1 cellular context compared by ENCODE assay signal in the genomic region with DNA sequence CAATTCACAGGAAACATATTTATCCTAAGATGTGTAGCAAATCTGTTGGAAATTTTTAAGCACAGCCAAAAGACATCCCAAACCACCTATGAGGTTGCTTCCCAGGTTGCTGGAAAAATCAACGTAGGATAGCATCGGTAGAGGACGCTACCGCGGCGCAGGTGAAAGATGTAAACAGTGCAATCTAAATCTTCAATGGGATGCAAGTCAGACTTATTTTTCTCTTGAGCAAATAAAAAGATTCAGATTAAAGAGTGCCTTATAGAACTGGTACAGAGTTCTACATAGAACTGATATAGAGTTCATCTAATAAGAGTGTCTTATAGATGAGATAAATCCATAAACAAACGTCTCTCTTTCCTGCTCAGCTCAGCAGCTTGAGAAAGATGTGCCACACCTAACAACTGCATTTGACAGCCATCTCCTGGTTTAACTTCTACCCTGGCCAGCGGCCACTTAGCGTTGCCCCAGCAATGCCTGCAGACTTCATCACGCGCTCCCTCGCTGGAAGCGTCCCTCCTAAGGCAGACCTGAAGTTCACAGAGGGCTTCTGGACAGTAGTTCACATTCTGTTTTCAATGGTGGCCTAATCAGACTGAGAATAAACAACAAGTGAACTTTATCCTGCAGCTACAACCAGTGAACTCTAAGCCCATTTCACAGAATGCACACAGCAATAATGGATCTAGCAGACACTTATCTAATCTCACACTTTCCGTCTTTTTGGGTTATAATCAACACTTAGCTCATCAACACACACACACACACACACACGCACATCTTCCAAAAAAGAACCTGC.
A peak's percentile ranks its signal among the peaks of the same experiment; 100 is the strongest.
TF ChIP-seq lines count a peak whose summit lies in the region.

No MANE protein-coding gene starts in this region.

TF ChIP-seq in HepG2, 621 proteins besides CTCF, POLR2A, EP300 and RAD21 (continued from another document and continues in another):
- TF ChIP-seq, protein P1, sequence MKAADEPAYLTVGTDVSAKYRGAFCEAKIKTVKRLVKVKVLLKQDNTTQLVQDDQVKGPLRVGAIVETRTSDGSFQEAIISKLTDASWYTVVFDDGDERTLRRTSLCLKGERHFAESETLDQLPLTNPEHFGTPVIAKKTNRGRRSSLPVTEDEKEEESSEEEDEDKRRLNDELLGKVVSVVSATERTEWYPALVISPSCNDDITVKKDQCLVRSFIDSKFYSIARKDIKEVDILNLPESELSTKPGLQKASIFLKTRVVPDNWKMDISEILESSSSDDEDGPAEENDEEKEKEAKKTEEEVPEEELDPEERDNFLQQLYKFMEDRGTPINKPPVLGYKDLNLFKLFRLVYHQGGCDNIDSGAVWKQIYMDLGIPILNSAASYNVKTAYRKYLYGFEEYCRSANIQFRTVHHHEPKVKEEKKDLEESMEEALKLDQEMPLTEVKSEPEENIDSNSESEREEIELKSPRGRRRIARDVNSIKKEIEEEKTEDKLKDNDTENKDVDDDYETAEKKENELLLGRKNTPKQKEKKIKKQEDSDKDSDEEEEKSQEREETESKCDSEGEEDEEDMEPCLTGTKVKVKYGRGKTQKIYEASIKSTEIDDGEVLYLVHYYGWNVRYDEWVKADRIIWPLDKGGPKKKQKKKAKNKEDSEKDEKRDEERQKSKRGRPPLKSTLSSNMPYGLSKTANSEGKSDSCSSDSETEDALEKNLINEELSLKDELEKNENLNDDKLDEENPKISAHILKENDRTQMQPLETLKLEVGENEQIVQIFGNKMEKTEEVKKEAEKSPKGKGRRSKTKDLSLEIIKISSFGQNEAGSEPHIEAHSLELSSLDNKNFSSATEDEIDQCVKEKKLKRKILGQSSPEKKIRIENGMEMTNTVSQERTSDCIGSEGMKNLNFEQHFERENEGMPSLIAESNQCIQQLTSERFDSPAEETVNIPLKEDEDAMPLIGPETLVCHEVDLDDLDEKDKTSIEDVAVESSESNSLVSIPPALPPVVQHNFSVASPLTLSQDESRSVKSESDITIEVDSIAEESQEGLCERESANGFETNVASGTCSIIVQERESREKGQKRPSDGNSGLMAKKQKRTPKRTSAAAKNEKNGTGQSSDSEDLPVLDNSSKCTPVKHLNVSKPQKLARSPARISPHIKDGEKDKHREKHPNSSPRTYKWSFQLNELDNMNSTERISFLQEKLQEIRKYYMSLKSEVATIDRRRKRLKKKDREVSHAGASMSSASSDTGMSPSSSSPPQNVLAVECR (CRISPR knock-in tag; IDR thresholded peaks at IDR 0.05; ENCODE audit: borderline replicate concordance) = no peak; the same call in 1 of the 2 replicates
- peak; percentile 13 for TF ChIP-seq TBL1XR1 (IDR thresholded peaks at IDR 0.05; ENCODE audit: borderline replicate concordance, low read length, partially characterized antibody)
- TF ChIP-seq DPF2 (CRISPR knock-in tag; IDR thresholded peaks at IDR 0.05; ENCODE audit: borderline replicate concordance, low read depth) = peak; percentile 69; the same call in 1 of the 2 replicates
- peak; percentile 58 for TF ChIP-seq IKZF4 (CRISPR knock-in tag; IDR thresholded peaks at IDR 0.05; ENCODE audit: borderline replicate concordance, low read depth, not compliant biosample characterization)
- TF ChIP-seq MEF2D (CRISPR knock-in tag; IDR thresholded peaks at IDR 0.05) = no peak
- TF ChIP-seq SSRP1 (CRISPR knock-in tag; IDR thresholded peaks at IDR 0.05) = peak; percentile 94
- TF ChIP-seq IKZF1 (IDR thresholded peaks at IDR 0.05) = no peak
- no peak for TF ChIP-seq ZSCAN20 (CRISPR knock-in tag; IDR thresholded peaks at IDR 0.05; ENCODE audit: borderline replicate concordance)
- no peak for TF ChIP-seq NR1H2 (CRISPR knock-in tag; IDR thresholded peaks at IDR 0.05; ENCODE audit: borderline replicate concordance, low read depth)
- TF ChIP-seq, protein P2, sequence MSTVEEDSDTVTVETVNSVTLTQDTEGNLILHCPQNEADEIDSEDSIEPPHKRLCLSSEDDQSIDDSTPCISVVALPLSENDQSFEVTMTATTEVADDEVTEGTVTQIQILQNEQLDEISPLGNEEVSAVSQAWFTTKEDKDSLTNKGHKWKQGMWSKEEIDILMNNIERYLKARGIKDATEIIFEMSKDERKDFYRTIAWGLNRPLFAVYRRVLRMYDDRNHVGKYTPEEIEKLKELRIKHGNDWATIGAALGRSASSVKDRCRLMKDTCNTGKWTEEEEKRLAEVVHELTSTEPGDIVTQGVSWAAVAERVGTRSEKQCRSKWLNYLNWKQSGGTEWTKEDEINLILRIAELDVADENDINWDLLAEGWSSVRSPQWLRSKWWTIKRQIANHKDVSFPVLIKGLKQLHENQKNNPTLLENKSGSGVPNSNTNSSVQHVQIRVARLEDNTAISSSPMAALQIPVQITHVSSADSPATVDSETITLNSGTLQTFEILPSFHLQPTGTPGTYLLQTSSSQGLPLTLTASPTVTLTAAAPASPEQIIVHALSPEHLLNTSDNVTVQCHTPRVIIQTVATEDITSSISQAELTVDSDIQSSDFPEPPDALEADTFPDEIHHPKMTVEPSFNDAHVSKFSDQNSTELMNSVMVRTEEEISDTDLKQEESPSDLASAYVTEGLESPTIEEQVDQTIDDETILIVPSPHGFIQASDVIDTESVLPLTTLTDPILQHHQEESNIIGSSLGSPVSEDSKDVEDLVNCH (CRISPR knock-in tag; IDR thresholded peaks at IDR 0.05) = no peak
- peak; percentile 26; the same call in 1 of the 2 replicates for TF ChIP-seq ZNF644 (CRISPR knock-in tag; IDR thresholded peaks at IDR 0.05; ENCODE audit: low read depth)
- TF ChIP-seq TFDP1 (CRISPR knock-in tag; IDR thresholded peaks at IDR 0.05; ENCODE audit: borderline replicate concordance) = no peak; the same call in 1 of the 2 replicates
- TF ChIP-seq, protein P3, sequence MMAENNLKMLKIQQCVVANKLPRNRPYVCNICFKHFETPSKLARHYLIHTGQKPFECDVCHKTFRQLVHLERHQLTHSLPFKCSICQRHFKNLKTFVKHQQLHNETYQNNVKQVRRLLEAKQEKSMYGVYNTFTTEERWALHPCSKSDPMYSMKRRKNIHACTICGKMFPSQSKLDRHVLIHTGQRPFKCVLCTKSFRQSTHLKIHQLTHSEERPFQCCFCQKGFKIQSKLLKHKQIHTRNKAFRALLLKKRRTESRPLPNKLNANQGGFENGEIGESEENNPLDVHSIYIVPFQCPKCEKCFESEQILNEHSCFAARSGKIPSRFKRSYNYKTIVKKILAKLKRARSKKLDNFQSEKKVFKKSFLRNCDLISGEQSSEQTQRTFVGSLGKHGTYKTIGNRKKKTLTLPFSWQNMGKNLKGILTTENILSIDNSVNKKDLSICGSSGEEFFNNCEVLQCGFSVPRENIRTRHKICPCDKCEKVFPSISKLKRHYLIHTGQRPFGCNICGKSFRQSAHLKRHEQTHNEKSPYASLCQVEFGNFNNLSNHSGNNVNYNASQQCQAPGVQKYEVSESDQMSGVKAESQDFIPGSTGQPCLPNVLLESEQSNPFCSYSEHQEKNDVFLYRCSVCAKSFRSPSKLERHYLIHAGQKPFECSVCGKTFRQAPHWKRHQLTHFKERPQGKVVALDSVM (CRISPR knock-in tag; IDR thresholded peaks at IDR 0.05) = no peak
- 0 out of 2 replicates have a peak, but pooled peaks have one; percentile 25 for TF ChIP-seq ZFX (CRISPR knock-in tag; IDR thresholded peaks at IDR 0.05; ENCODE audit: low read depth)
- TF ChIP-seq, protein P4, sequence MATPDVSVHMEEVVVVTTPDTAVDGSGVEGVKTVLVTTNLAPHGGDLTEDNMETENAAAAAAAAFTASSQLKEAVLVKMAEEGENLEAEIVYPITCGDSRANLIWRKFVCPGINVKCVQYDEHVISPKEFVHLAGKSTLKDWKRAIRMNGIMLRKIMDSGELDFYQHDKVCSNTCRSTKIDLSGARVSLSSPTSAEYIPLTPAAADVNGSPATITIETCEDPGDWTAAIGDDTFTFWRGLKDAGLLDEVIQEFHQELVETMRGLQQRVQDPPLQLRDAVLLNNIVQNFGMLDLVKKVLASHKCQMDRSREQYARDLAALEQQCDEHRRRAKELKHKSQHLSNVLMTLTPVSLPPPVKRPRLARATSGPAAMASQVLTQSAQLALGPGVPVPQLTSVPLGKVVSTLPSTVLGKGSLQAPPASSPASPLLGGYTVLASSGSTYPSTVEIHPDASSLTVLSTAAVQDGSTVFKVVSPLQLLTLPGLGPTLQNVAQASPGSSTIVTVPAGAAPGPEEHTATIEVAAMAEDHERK (CRISPR knock-in tag; IDR thresholded peaks at IDR 0.05; ENCODE audit: low read depth) = no peak
- no peak for TF ChIP-seq CBX1 (IDR thresholded peaks at IDR 0.05; ENCODE audit: low read depth)
- TF ChIP-seq, protein P5, sequence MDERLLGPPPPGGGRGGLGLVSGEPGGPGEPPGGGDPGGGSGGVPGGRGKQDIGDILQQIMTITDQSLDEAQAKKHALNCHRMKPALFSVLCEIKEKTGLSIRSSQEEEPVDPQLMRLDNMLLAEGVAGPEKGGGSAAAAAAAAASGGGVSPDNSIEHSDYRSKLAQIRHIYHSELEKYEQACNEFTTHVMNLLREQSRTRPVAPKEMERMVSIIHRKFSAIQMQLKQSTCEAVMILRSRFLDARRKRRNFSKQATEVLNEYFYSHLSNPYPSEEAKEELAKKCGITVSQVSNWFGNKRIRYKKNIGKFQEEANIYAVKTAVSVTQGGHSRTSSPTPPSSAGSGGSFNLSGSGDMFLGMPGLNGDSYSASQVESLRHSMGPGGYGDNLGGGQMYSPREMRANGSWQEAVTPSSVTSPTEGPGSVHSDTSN (CRISPR knock-in tag; IDR thresholded peaks at IDR 0.05) = no peak
- TF ChIP-seq CENPT (CRISPR knock-in tag; IDR thresholded peaks at IDR 0.05; ENCODE audit: low read depth) = no peak
- TF ChIP-seq ZNF510 (CRISPR knock-in tag; IDR thresholded peaks at IDR 0.05; ENCODE audit: low read depth) = peak; percentile 81; the same call in 1 of the 2 replicates
- no peak for TF ChIP-seq ZNF660 (CRISPR knock-in tag; IDR thresholded peaks at IDR 0.05; ENCODE audit: borderline replicate concordance, low read depth)
- no peak for TF ChIP-seq KLF9 (CRISPR knock-in tag; IDR thresholded peaks at IDR 0.05; ENCODE audit: low read depth)
- peak; percentile 64 for TF ChIP-seq POLR2AphosphoS5 (IDR thresholded peaks at IDR 0.05; ENCODE audit: low read depth, low read length)
- TF ChIP-seq RCOR2 (CRISPR knock-in tag; IDR thresholded peaks at IDR 0.05) = peak; percentile 98
- no peak for TF ChIP-seq ZNF616 (CRISPR knock-in tag; IDR thresholded peaks at IDR 0.05; ENCODE audit: low read depth)
- peak; percentile 14; the same call in 1 of the 2 replicates for TF ChIP-seq ZFP91 (CRISPR knock-in tag; IDR thresholded peaks at IDR 0.05; ENCODE audit: borderline replicate concordance)
- no peak for TF ChIP-seq ZNF704 (CRISPR knock-in tag; IDR thresholded peaks at IDR 0.05; ENCODE audit: borderline replicate concordance)
- TF ChIP-seq IRF9 (CRISPR knock-in tag; IDR thresholded peaks at IDR 0.05; ENCODE audit: borderline replicate concordance) = 0 out of 2 replicates have a peak, but pooled peaks have one; percentile 34
- TF ChIP-seq ONECUT2 (CRISPR knock-in tag; IDR thresholded peaks at IDR 0.05) = 0 out of 2 replicates have a peak, but pooled peaks have one; percentile 15
- TF ChIP-seq ZNF580 (CRISPR knock-in tag; IDR thresholded peaks at IDR 0.05; ENCODE audit: borderline replicate concordance, low read depth) = peak; percentile 65; the same call in 1 of the 2 replicates
- TF ChIP-seq ZNF317 (CRISPR knock-in tag; IDR thresholded peaks at IDR 0.05) = no peak
- no peak; the same call in 1 of the 2 replicates for TF ChIP-seq HMG20B (CRISPR knock-in tag; conservative IDR thresholded peaks at IDR 0.05)
- TF ChIP-seq WIZ (CRISPR knock-in tag; IDR thresholded peaks at IDR 0.05) = no peak
- TF ChIP-seq NR2F6 (IDR thresholded peaks at IDR 0.05) = peak; percentile 47
- TF ChIP-seq NR2F6 (CRISPR knock-in tag; IDR thresholded peaks at IDR 0.05) = peak; percentile 71; the same call in 1 of the 2 replicates
- no peak for TF ChIP-seq ZNF567 (CRISPR knock-in tag; IDR thresholded peaks at IDR 0.05; ENCODE audit: borderline replicate concordance)
- TF ChIP-seq TFAP4 (IDR thresholded peaks at IDR 0.05; ENCODE audit: borderline replicate concordance, low read depth) = 0 out of 2 replicates have a peak, but pooled peaks have one; percentile 26
- TF ChIP-seq ZNF615 (CRISPR knock-in tag; IDR thresholded peaks at IDR 0.05; ENCODE audit: borderline replicate concordance) = no peak
